In genomic region chr12:120861074-120861795, GRCh38 we compare ENCODE assay signal across 15 cellular contexts. TPM values are rescaled to one million over a fixed set of nuclear protein-coding genes. Genes with fewer than 3 reads are reported as not detected.
DNase-seq lines count a peak whose midpoint lies in the region; ATAC-seq, FAIRE-seq and TF ChIP-seq lines count a peak whose summit lies in the region.
"Had no signal": no experiment of that assay in that cellular context is flagged by ENCODE, and none has a peak within 500 bp of the region (broad histone marks: within the 10 kb centered on the region; RNA-seq: fewer than 3 reads in every experiment).

No MANE protein-coding gene starts in this region.

- ATAC-seq in HepG2 (no peak), right lobe of liver (no peak), PC-3 (no peak), foreskin keratinocyte (peak; percentile 34)
- ATAC-seq: A549 had no signal

- 86% methylated on average over 3 of the region's 3 CpGs for WGBS in HepG2 (ENCODE audit: low lambda C conversion rate)
- WGBS in right lobe of liver (ENCODE audit: insufficient coverage, low coverage, low lambda C conversion rate, missing lambda C conversion rate) = 100% methylated on average over 3 of the region's 3 CpGs

- no peak overlapping the region for H3K27ac ChIP-seq in HepG2 (ENCODE audit: extremely low read length, insufficient read depth, low read length)
- H3K27ac ChIP-seq in right lobe of liver = no peak overlapping the region
- H3K27ac ChIP-seq in PC-3 (ENCODE audit: low read length) = no peak overlapping the region
- H3K27ac ChIP-seq in foreskin keratinocyte = no peak overlapping the region
- H3K27ac ChIP-seq: A549 had no signal

- TF ChIP-seq POLR2A in HepG2 (IDR thresholded peaks at IDR 0.05; ENCODE audit: insufficient read depth in 1 of 2, low read depth in 2 of 2, low read length in 2 of 2) = no peak
- no peak for TF ChIP-seq POLR2A in right lobe of liver (IDR thresholded peaks at IDR 0.05)

- BruUV-seq in HepG2 (replicated peaks; lab: Mats Ljungman, UMichigan) (no TSS peak), PC-3 (replicated peaks; lab: Mats Ljungman, UMichigan) (no TSS peak)

- no peak overlapping the region for H3K4me2 ChIP-seq in HepG2 (ENCODE audit: low read depth, low read length)
- no peak overlapping the region for H3K4me2 ChIP-seq in PC-3 (ENCODE audit: low read length)
- H3K4me2 ChIP-seq: A549 had no signal

- in situ Hi-C loops in HepG2 (cut with HindIII; ENCODE audit: extremely low pct_ligation_motif_present, low pct_unique_long_range_greater_than_20kb) = no loop called here

- H3K4me3 ChIP-seq in HepG2 (replicated peaks in 1 of 3; ENCODE audit: insufficient read depth in 1 of 3, low read depth in 2 of 3, low read length in 3 of 3) = no peak overlapping the region
- H3K4me3 ChIP-seq in right lobe of liver = no peak overlapping the region
- H3K4me3 ChIP-seq in PC-3 (ENCODE audit: low read length) = no peak overlapping the region
- H3K4me3 ChIP-seq: A549 had no signal

- H3K27me3 ChIP-seq in HepG2 (ENCODE audit: control insufficient read depth in 1 of 2, insufficient read depth in 2 of 2, low read length in 2 of 2) (no peaks in the 10 kb centered on the region), right lobe of liver (no peaks in the 10 kb centered on the region), PC-3 (ENCODE audit: low read length) (no peaks in the 10 kb centered on the region), foreskin keratinocyte (no peaks in the 10 kb centered on the region)

- no peak for TF ChIP-seq RAD21 in HepG2 (CRISPR knock-in tag; IDR thresholded peaks at IDR 0.05)

- no peak for FAIRE-seq in HepG2 (lab: Jason Lieb, UNC)
- FAIRE-seq: A549, G401.6 had no signal

- H3K9ac ChIP-seq in HepG2 (ENCODE audit: insufficient read depth, low read depth, low read length) = no peak overlapping the region
- no peak overlapping the region for H3K9ac ChIP-seq in PC-3 (ENCODE audit: low read length)

- H3K79me2 ChIP-seq in HepG2 (ENCODE audit: insufficient read depth, low read length) (peaks cover 28% of the 10 kb centered on the region), PC-3 (ENCODE audit: low read length) (peaks cover 53% of the 10 kb centered on the region)

- no peaks in the 10 kb centered on the region for H3K9me2 ChIP-seq in PC-3 (replicated peaks; ENCODE audit: low read length)

- H3F3A ChIP-seq in PC-3 (ENCODE audit: low read length, unreplicated experiment) = no peaks in the 10 kb centered on the region

- peaks cover 8% of the 10 kb centered on the region for H3K4me1 ChIP-seq in HepG2 (ENCODE audit: insufficient read depth, low read length)
- H3K4me1 ChIP-seq in right lobe of liver = peaks cover 0 to 5% (median 0%) of the 10 kb centered on the region in 4 donors
- H3K4me1 ChIP-seq in PC-3 (ENCODE audit: insufficient read depth, low read length) = peaks cover 11% of the 10 kb centered on the region
- peaks cover 19% of the 10 kb centered on the region for H3K4me1 ChIP-seq in foreskin keratinocyte

- intact Hi-C loops in HepG2 (cut with micrococcal nuclease; ENCODE audit: unreplicated experiment) (no loop called here), right lobe of liver (cut with DNase I) (no loop called here), PC-3 (cut with micrococcal nuclease) (no loop called here)

- CTCF ChIA-PET in HepG2 (lab: Yijun Ruan, JAX; ENCODE audit: low intra/inter-chr PET ratio, low total read pairs) (no interaction called here), PC-3 (lab: Charles Lee) (no interaction called here)

- DNase-seq in HepG2 (ENCODE audit: low spot score) = no peak
- DNase-seq in right lobe of liver = no peak
- DNase-seq in PC-3 = peak; percentile 63
- no peak for DNase-seq in foreskin keratinocyte
- DNase-seq in dedifferentiated amniotic fluid mesenchymal stem cell (ENCODE audit: extremely low spot score) = no peak
- no peak for DNase-seq in DMS153 treated with DMSO at 0.1 percent for 48 hours (lab: John Stamatoyannopoulos, UW; ENCODE audit: unreplicated experiment)
- no peak for DNase-seq in OCI-M2 (lab: John Stamatoyannopoulos, UW; ENCODE audit: unreplicated experiment)
- DNase-seq: H9, MV-4-11, NCI-H1436, NCI-H2029 treated with DMSO at 0.1 percent for 48 hours, NCI-H510A, NCI-H774 had no signal

- H2AFZ ChIP-seq in HepG2 (ENCODE audit: low read length) = no peak overlapping the region
- H2AFZ ChIP-seq in PC-3 (ENCODE audit: low read length) = no peak overlapping the region

- H4K20me1 ChIP-seq in HepG2 (ENCODE audit: insufficient read depth, low read length) (0 out of 2 replicates have a peak, but pooled peaks cover 7% of the 10 kb centered on the region), PC-3 (ENCODE audit: low read length) (no peaks in the 10 kb centered on the region; the same call in 1 of the 2 replicates)

- H3K9me3 ChIP-seq in HepG2 (ENCODE audit: low read length) (peaks cover 15% of the 10 kb centered on the region), right lobe of liver (peaks cover 0 to 4% (median 0%) of the 10 kb centered on the region in 4 donors), PC-3 (ENCODE audit: low read length) (peaks cover 11% of the 10 kb centered on the region; the same call in 1 of the 2 replicates)

- POLR2A ChIA-PET in HepG2 (lab: Yijun Ruan, JAX) (no interaction called here), PC-3 (lab: Charles Lee; ENCODE audit: unreplicated experiment) (no interaction called here)

- TF ChIP-seq EP300 in HepG2 (IDR thresholded peaks at IDR 0.05; ENCODE audit: low read depth in 2 of 2, low read length in 2 of 2) (no peak), HepG2 (CRISPR knock-in tag; IDR thresholded peaks at IDR 0.05; ENCODE audit: borderline replicate concordance) (no peak)

- TF ChIP-seq CTCF in HepG2 (CRISPR knock-in tag; IDR thresholded peaks at IDR 0.05) = no peak
- TF ChIP-seq CTCF in right lobe of liver (IDR thresholded peaks at IDR 0.05) = no peak
- TF ChIP-seq CTCF in PC-3 (conservative IDR thresholded peaks at IDR 0.05; ENCODE audit: low read depth, low read length) = no peak
- no peak for TF ChIP-seq CTCF in foreskin keratinocyte (conservative IDR thresholded peaks at IDR 0.05)

- H3K36me3 ChIP-seq in HepG2 (replicated peaks in 1 of 2; ENCODE audit: control insufficient read depth in 1 of 2, insufficient read depth in 2 of 2, low read length in 2 of 2) = peaks cover 0 to 1% of the 10 kb centered on the region in 2 experiments; a peak in 2 of 5 replicates
- H3K36me3 ChIP-seq in right lobe of liver = no peaks in the 10 kb centered on the region
- peaks cover 12% of the 10 kb centered on the region for H3K36me3 ChIP-seq in PC-3 (ENCODE audit: low read depth, low read length)

RNA-seq across cellular contexts. Expression of gene SPPL3, which starts 42.9 kb away (rescaled TPM):
- total RNA-seq in HepG2 (2016; rRNA removed; fragmentation: Illumina TruSeq; extraction: Trizol) (6.6 and 9.1 TPM in 2 replicates), right lobe of liver (10 to 100 TPM; 10.7 to 26.6 (median 16.9) TPM), PC-3 (2014; rRNA removed) (18.8 and 20.3 TPM in 2 replicates), foreskin keratinocyte (21.4 and 23.1 TPM in 2 replicates)
- 16.1 and 16.2 TPM in 2 replicates for total RNA-seq in HepG2 (2016; cell fraction: cytosol; rRNA removed; fragmentation: Illumina TruSeq; extraction: Trizol; ENCODE audit: low read depth)
- 5.8 and 9.4 TPM in 2 replicates for total RNA-seq in HepG2 (2016; cell fraction: insoluble cytoplasmic fraction; rRNA removed; fragmentation: Illumina TruSeq; extraction: Trizol)
- 9.0 and 12.3 TPM in 2 replicates for total RNA-seq in HepG2 (2016; cell fraction: membrane; rRNA removed; fragmentation: Illumina TruSeq; extraction: Trizol)
- 11.6 and 15.6 TPM in 2 replicates for total RNA-seq in HepG2 (2016; cell fraction: nucleus; rRNA removed; fragmentation: Illumina TruSeq; extraction: Trizol)
- polyA plus RNA-seq in HepG2 (2011; rRNA removed) (8.9 and 10.8 TPM in 2 replicates), foreskin keratinocyte (27.9 and 29.8 TPM in 2 replicates)
- polyA plus RNA-seq in HepG2 (2011; cell fraction: cytosol; rRNA removed) = 9.6 and 10.2 TPM in 2 replicates
- polyA plus RNA-seq in HepG2 (2011; cell fraction: nucleus; rRNA removed) = 8.3 and 9.2 TPM in 2 replicates
- 15.1 and 20.8 TPM in 2 replicates for polyA plus RNA-seq in HepG2 (2012)
- polyA plus RNA-seq in HepG2 (2016; cell fraction: cytosol; fragmentation: Illumina TruSeq; extraction: Trizol; ENCODE audit: low read depth) = 10.5 and 11.9 TPM in 2 replicates
- polyA plus RNA-seq in HepG2 (2016; cell fraction: insoluble cytoplasmic fraction; fragmentation: Illumina TruSeq; extraction: Trizol; ENCODE audit: low read depth) = 20.3 and 26.4 TPM in 2 replicates
- 27.5 and 28.3 TPM in 2 replicates for polyA plus RNA-seq in HepG2 (2016; cell fraction: membrane; fragmentation: Illumina TruSeq; extraction: Trizol; ENCODE audit: low read depth)
- 33.3 and 34.0 TPM in 2 replicates for polyA plus RNA-seq in HepG2 (2016; cell fraction: nucleus; fragmentation: Illumina TruSeq; extraction: Trizol; ENCODE audit: insufficient read depth, low read depth)
- polyA minus RNA-seq in HepG2 (2011; rRNA and poly(A)+ RNA removed; ENCODE audit: low replicate concordance) = 42.1 and 63.4 TPM in 2 replicates
- polyA minus RNA-seq in HepG2 (2011; cell fraction: cytosol; rRNA and poly(A)+ RNA removed) = 18.7 and 19.3 TPM in 2 replicates
- 14.2 and 16.1 TPM in 2 replicates for polyA minus RNA-seq in HepG2 (2011; cell fraction: nucleus; rRNA and poly(A)+ RNA removed)
